26 cellular contexts compared by ENCODE assay signal in the genomic region with DNA sequence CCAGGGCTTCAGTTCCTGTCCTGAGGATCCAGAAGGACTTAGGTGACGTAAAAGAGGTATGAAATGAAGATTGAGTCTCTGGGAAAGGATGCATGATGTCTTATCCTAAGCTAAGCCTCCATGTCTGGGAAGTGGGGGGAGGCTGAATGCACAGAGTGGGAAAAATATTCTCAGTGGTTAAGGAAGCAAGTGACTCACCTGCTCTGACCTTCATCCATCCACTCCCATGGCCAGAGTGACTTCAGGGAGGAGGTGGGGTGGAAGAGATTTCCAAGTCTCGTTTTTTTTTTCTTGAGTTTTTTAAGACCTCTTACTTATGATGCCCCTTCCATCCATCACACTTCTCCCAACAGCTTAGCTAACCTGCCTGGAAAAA. TPM values are rescaled to one million over a fixed set of nuclear protein-coding genes. Genes with fewer than 3 reads are reported as not detected.
DNase-seq lines count a peak whose midpoint lies in the region; ATAC-seq, FAIRE-seq and TF ChIP-seq lines count a peak whose summit lies in the region.
"Had no signal": no experiment of that assay in that cellular context is flagged by ENCODE, and none has a peak within 500 bp of the region (broad histone marks: within the 10 kb centered on the region; RNA-seq: fewer than 3 reads in every experiment).

No MANE protein-coding gene starts in this region.

- H3K4me3 ChIP-seq in kidney epithelial cell (ENCODE audit: low read depth, low read length): no peak overlapping the region
- H3K4me3 ChIP-seq: esophagus squamous epithelium, gastrocnemius medialis, hepatocyte, SJCRH30, upper lobe of left lung had no signal

- no peaks in the 10 kb centered on the region for H3K36me3 Mint-ChIP-seq in type B pancreatic cell
- H3K36me3 Mint-ChIP-seq: memory B cell; stimulated activated naive B cell treated with anti-CD40 and anti-IgM and Interleukin-4, amounts not matched to agents 10 μg/mL and 1 μg/mL and 100 μg/mL, for 72 hours had no signal

- no peak overlapping the region for H3K4me3 Mint-ChIP-seq in type B pancreatic cell
- H3K4me3 Mint-ChIP-seq: activated naive CD8-positive, alpha-beta T cell treated with anti-CD3 and anti-CD28 coated beads, Interleukin-2, amount 50 U/mL, for 24 hours; activated T-cell treated with anti-CD3 and anti-CD28 coated beads, Interleukin-2, amount 50 U/mL, for 24 hours; memory B cell; stimulated activated naive B cell treated with anti-CD40 and anti-IgM and Interleukin-4, amounts not matched to agents 10 μg/mL and 1 μg/mL and 100 μg/mL, for 72 hours had no signal

- no peaks in the 10 kb centered on the region for H3K4me1 Mint-ChIP-seq in type B pancreatic cell (ENCODE audit: unreplicated experiment)
- H3K4me1 Mint-ChIP-seq: activated naive CD8-positive, alpha-beta T cell treated with anti-CD3 and anti-CD28 coated beads, Interleukin-2, amount 50 U/mL, for 24 hours; memory B cell; stimulated activated naive B cell treated with anti-CD40 and anti-IgM and Interleukin-4, amounts not matched to agents 10 μg/mL and 1 μg/mL and 100 μg/mL, for 72 hours had no signal

- H3K27ac Mint-ChIP-seq in type B pancreatic cell: no peak overlapping the region
- H3K27ac Mint-ChIP-seq: activated naive CD8-positive, alpha-beta T cell treated with anti-CD3 and anti-CD28 coated beads, Interleukin-2, amount 50 U/mL, for 24 hours; activated T-cell treated with anti-CD3 and anti-CD28 coated beads, Interleukin-2, amount 50 U/mL, for 24 hours; memory B cell; stimulated activated naive B cell treated with anti-CD40 and anti-IgM and Interleukin-4, amounts not matched to agents 10 μg/mL and 1 μg/mL and 100 μg/mL, for 72 hours had no signal

- in situ Hi-C loops in G401 (cut with HindIII; ENCODE audit: low sequenced_read_pairs): no loop called here

- ATAC-seq in HG03159 (IDR thresholded peaks at IDR 0.05; ENCODE audit: unreplicated experiment): no peak
- ATAC-seq: activated naive CD8-positive, alpha-beta T cell treated with anti-CD3 and anti-CD28 coated beads, Interleukin-2, amount 50 U/mL, for 24 hours; gastrocnemius medialis; left colon; stimulated activated naive B cell treated with anti-CD40 and anti-IgM and Interleukin-4, amounts not matched to agents 10 μg/mL and 1 μg/mL and 100 μg/mL, for 72 hours had no signal

- H3K9me3 Mint-ChIP-seq in type B pancreatic cell: peaks cover 8% of the 10 kb centered on the region

- no peaks in the 10 kb centered on the region for H3K27me3 ChIP-seq in kidney epithelial cell (ENCODE audit: control insufficient read depth, insufficient read depth, low read length)
- H3K27me3 ChIP-seq: esophagus squamous epithelium, gastrocnemius medialis, hepatocyte, SJCRH30, upper lobe of left lung had no signal

- H3K27ac ChIP-seq in VCaP: peak overlapping the region; percentile 67
- H3K27ac ChIP-seq: esophagus squamous epithelium, gastrocnemius medialis, hepatocyte, SJCRH30 had no signal

- H3K27me3 Mint-ChIP-seq in type B pancreatic cell: no peaks in the 10 kb centered on the region

- DNase-seq in HK-2 (ENCODE audit: unreplicated experiment): peak; percentile 13
- peak; percentile 29 for DNase-seq in kidney epithelial cell (ENCODE audit: low read depth)
- peak; percentile 43 for DNase-seq in urothelium cell line (ENCODE audit: low spot score)
- DNase-seq in type B pancreatic cell (ENCODE audit: extremely low spot score, unreplicated experiment): no peak
- no peak for DNase-seq in G401 (ENCODE audit: low spot score)
- DNase-seq: activated CD4-positive, alpha-beta T cell treated with anti-CD3 and anti-CD28 coated beads, Interleukin-2, amount 50 U/mL, for 1 hour; activated CD4-positive, CD25-positive, alpha-beta regulatory T cell; activated gamma-delta T cell treated with Interleukin-2 at 50 U/mL for 16 hours; activated naive CD8-positive, alpha-beta T cell treated with anti-CD3 and anti-CD28 coated beads, Interleukin-2, amount 50 U/mL, for 24 hours; activated T-cell treated with anti-CD3 and anti-CD28 coated beads, Interleukin-2, amount 50 U/mL, for 24 hours; C1 segment of cervical spinal cord; esophagus squamous epithelium; gastrocnemius medialis; left colon; NCI-H2107; NCI-H446 treated with DMSO at 0.1 percent for 48 hours; NCI-H82; RPMI8226; SJCRH30; stimulated activated naive B cell treated with anti-CD40 and anti-IgM and Interleukin-4, amounts not matched to agents 10 μg/mL and 1 μg/mL and 100 μg/mL, for 72 hours; substantia nigra; upper lobe of left lung had no signal

- no peaks in the 10 kb centered on the region for H3K36me3 ChIP-seq in kidney epithelial cell (ENCODE audit: control insufficient read depth, insufficient read depth, low read length)
- H3K36me3 ChIP-seq: esophagus squamous epithelium, gastrocnemius medialis, SJCRH30, upper lobe of left lung had no signal

- no peak for FAIRE-seq in urothelium cell line (lab: Jason Lieb, UNC)

- TF ChIP-seq CTCF in VCaP (conservative IDR thresholded peaks at IDR 0.05): no peak
- no peak for TF ChIP-seq CTCF in kidney epithelial cell (IDR thresholded peaks at IDR 0.05; ENCODE audit: insufficient read depth, low read length, poor library complexity, severe bottlenecking)
- no peak for TF ChIP-seq CTCF in type B pancreatic cell (conservative IDR thresholded peaks at IDR 0.05)

RNA-seq across cellular contexts. Expression of gene POLD3, which starts 32.5 kb away (rescaled TPM):
- total RNA-seq in kidney epithelial cell (10.1 and 11.9 TPM in 2 replicates), type B pancreatic cell (ENCODE audit: low replicate concordance) (19.9 and 32.9 TPM in 2 replicates)
- total RNA-seq in G401 (2014; rRNA removed; shearing (Covaris generic)): 15.6 and 30.7 TPM in 2 replicates

Comparison
In these comparisons a context has a peak if more than half of its experiments do, and no peak if none do; other contexts are left out.
1. DNase-seq: peak in HK-2 (single experiment), kidney epithelial cell (single experiment) and urothelium cell line (single experiment); none in type B pancreatic cell (single experiment) and G401 (single experiment).